24 cellular contexts compared by ENCODE assay signal in genomic region chr12:58387199-58387598, GRCh38.
DNase-seq lines count a peak whose midpoint lies in the region; ATAC-seq, FAIRE-seq and TF ChIP-seq lines count a peak whose summit lies in the region.
"Had no signal": no experiment of that assay in that cellular context is flagged by ENCODE, and none has a peak within 500 bp of the region (broad histone marks: within the 10 kb centered on the region; RNA-seq: fewer than 3 reads in every experiment).

No MANE protein-coding gene starts in this region.

- H3K4me1 Mint-ChIP-seq in stimulated activated naive B cell treated with anti-CD40 and anti-IgM and Interleukin-4, amounts not matched to agents 10 μg/mL and 1 μg/mL and 100 μg/mL, for 72 hours, result no peaks in the 10 kb centered on the region
- H3K4me1 Mint-ChIP-seq: activated naive CD8-positive, alpha-beta T cell treated with anti-CD3 and anti-CD28 coated beads for 36 hours; CD4-positive, CD25-positive, alpha-beta regulatory T cell; central memory CD8-positive, alpha-beta T cell; IgD-negative memory B cell had no signal

- H3K9me3 Mint-ChIP-seq in stimulated activated naive B cell treated with anti-CD40 and anti-IgM and Interleukin-4, amounts not matched to agents 10 μg/mL and 1 μg/mL and 100 μg/mL, for 72 hours, result no peaks in the 10 kb centered on the region
- H3K9me3 Mint-ChIP-seq: activated naive CD8-positive, alpha-beta T cell treated with anti-CD3 and anti-CD28 coated beads for 36 hours; CD4-positive, CD25-positive, alpha-beta regulatory T cell; central memory CD8-positive, alpha-beta T cell had no signal

- no peaks in the 10 kb centered on the region for H3K9me3 ChIP-seq in SK-N-SH
- H3K9me3 ChIP-seq: mucosa of descending colon, tibial artery had no signal

- H3K27ac Mint-ChIP-seq in stimulated activated naive B cell treated with anti-CD40 and anti-IgM and Interleukin-4, amounts not matched to agents 10 μg/mL and 1 μg/mL and 100 μg/mL, for 72 hours, result no peak overlapping the region
- H3K27ac Mint-ChIP-seq: activated naive CD8-positive, alpha-beta T cell treated with anti-CD3 and anti-CD28 coated beads for 36 hours; CD4-positive, CD25-positive, alpha-beta regulatory T cell; IgD-negative memory B cell had no signal

- 29% methylated on average over 2 of the region's 2 CpGs for whole genome bisulfite sequencing in SK-N-SH (ENCODE audit: low lambda C conversion rate)

- peaks cover 0 to 11% of the 10 kb centered on the region in 2 experiments; a peak in 1 of 4 replicates for H3K4me1 ChIP-seq in SK-N-SH (ENCODE audit: control insufficient read depth in 1 of 2, insufficient read depth in 2 of 2, low read depth in 1 of 2, low read length in 1 of 2)
- H3K4me1 ChIP-seq: tibial artery had no signal

- DNase-seq in SK-N-SH (no peak), SW 1271 (lab: John Stamatoyannopoulos, UW) (peak; percentile 16 to 63), fibroblast of the aortic adventitia (ENCODE audit: low read depth) (peak; percentile 24), urothelium cell line (ENCODE audit: low spot score) (peak; percentile 56), NCI-H2196 (lab: John Stamatoyannopoulos, UW; ENCODE audit: unreplicated experiment) (no peak)
- no peak for DNase-seq in stimulated activated naive B cell treated with anti-CD40 and anti-IgM and Interleukin-4, amounts not matched to agents 10 μg/mL and 1 μg/mL and 100 μg/mL, for 72 hours
- DNase-seq: activated CD4-positive, alpha-beta T cell treated with anti-CD3 and anti-CD28 coated beads, Interleukin-2, amount 50 U/mL, for 1 hour; activated naive CD8-positive, alpha-beta T cell treated with anti-CD3 and anti-CD28 coated beads for 36 hours; activated T-cell treated with anti-CD3 and anti-CD28 coated beads, Interleukin-2, amount 50 U/mL, for 1 hour; CD4-positive, CD25-positive, alpha-beta regulatory T cell; head of caudate nucleus; kidney; mucosa of descending colon; NCI-H1105; NCI-H2171; nucleus accumbens; stimulated activated CD4-positive, alpha-beta T cell treated with anti-CD3 and anti-CD28 coated beads, Interleukin-4, amount 100 ng/mL, for 24 hours; tibial artery had no signal

- H3K36me3 Mint-ChIP-seq in stimulated activated naive B cell treated with anti-CD40 and anti-IgM and Interleukin-4, amounts not matched to agents 10 μg/mL and 1 μg/mL and 100 μg/mL, for 72 hours, result no peaks in the 10 kb centered on the region
- H3K36me3 Mint-ChIP-seq: activated naive CD8-positive, alpha-beta T cell treated with anti-CD3 and anti-CD28 coated beads for 36 hours; CD4-positive, CD25-positive, alpha-beta regulatory T cell had no signal

- TF ChIP-seq RAD21 in SK-N-SH (IDR thresholded peaks at IDR 0.05; ENCODE audit: low read length), result no peak

- ATAC-seq in SK-N-SH treated with all-trans-retinoic acid at 6 μM for 48 hours, result no peak
- ATAC-seq in HG03039 (IDR thresholded peaks at IDR 0.05; ENCODE audit: unreplicated experiment), result no peak
- no peak for ATAC-seq in stimulated activated naive B cell treated with anti-CD40 and anti-IgM and Interleukin-4, amounts not matched to agents 10 μg/mL and 1 μg/mL and 100 μg/mL, for 72 hours (replicated peaks)
- ATAC-seq: GM12878, mucosa of descending colon had no signal

- H3K36me3 ChIP-seq in SK-N-SH (replicated peaks in 1 of 2; ENCODE audit: control insufficient read depth in 1 of 2, insufficient read depth in 2 of 2, low read length in 1 of 2), result no peaks in the 10 kb centered on the region
- H3K36me3 ChIP-seq: tibial artery had no signal

- TF ChIP-seq CTCF in SK-N-SH (IDR thresholded peaks at IDR 0.05), result no peak
- no peak for TF ChIP-seq CTCF in fibroblast of the aortic adventitia (IDR thresholded peaks at IDR 0.05; ENCODE audit: insufficient read depth, low read length)

- H3K27me3 ChIP-seq in SK-N-SH (ENCODE audit: insufficient read depth), result no peaks in the 10 kb centered on the region
- H3K27me3 ChIP-seq: tibial artery had no signal

- POLR2A ChIA-PET in SK-N-SH (lab: Yijun Ruan, JAX), result no interaction called here

- no peak overlapping the region for H2AFZ ChIP-seq in SK-N-SH (ENCODE audit: low read depth)

- H3K4me3 ChIP-seq in SK-N-SH (ENCODE audit: low read depth in 2 of 2, low read length in 1 of 2) (no peak overlapping the region), fibroblast of the aortic adventitia (ENCODE audit: low read depth, low read length) (no peak overlapping the region)
- H3K4me3 ChIP-seq: GM12878, mucosa of descending colon, tibial artery had no signal

- H3K9me2 ChIP-seq in SK-N-SH, result no peaks in the 10 kb centered on the region

- H4K20me1 ChIP-seq in SK-N-SH (ENCODE audit: insufficient read depth), result no peaks in the 10 kb centered on the region

- CTCF ChIA-PET in SK-N-SH (lab: Yijun Ruan, JAX), result no interaction called here

- H3K27me3 Mint-ChIP-seq in stimulated activated naive B cell treated with anti-CD40 and anti-IgM and Interleukin-4, amounts not matched to agents 10 μg/mL and 1 μg/mL and 100 μg/mL, for 72 hours, result peaks cover 0 to 4% of the 10 kb centered on the region in 2 donors

- H3K27ac ChIP-seq in SK-N-SH (ENCODE audit: low read depth in 2 of 2, low read length in 1 of 2), result peak overlapping the region in 1 of 2 experiments; percentile 27; a peak in 1 of 4 replicates
- H3K27ac ChIP-seq: 22Rv1, tibial artery had no signal

- H3K4me2 ChIP-seq in SK-N-SH, result no peak overlapping the region

- no peak for FAIRE-seq in urothelium cell line (lab: Jason Lieb, UNC)
- FAIRE-seq: GM12878, kidney had no signal

- no peaks in the 10 kb centered on the region for H3K79me2 ChIP-seq in SK-N-SH (ENCODE audit: insufficient read depth)

- TF ChIP-seq EP300 in SK-N-SH (IDR thresholded peaks at IDR 0.05; ENCODE audit: borderline replicate concordance in 1 of 2, low read depth in 1 of 2, low read length in 1 of 2), result peak in 1 of 2 experiments; percentile 54; a peak in 1 of 4 replicates

- H3F3A ChIP-seq in SK-N-SH (replicated peaks; ENCODE audit: insufficient read depth), result peaks cover 8% of the 10 kb centered on the region

- no peak overlapping the region for H3K4me3 Mint-ChIP-seq in stimulated activated naive B cell treated with anti-CD40 and anti-IgM and Interleukin-4, amounts not matched to agents 10 μg/mL and 1 μg/mL and 100 μg/mL, for 72 hours
- H3K4me3 Mint-ChIP-seq: activated naive CD8-positive, alpha-beta T cell treated with anti-CD3 and anti-CD28 coated beads for 36 hours; CD4-positive, CD25-positive, alpha-beta regulatory T cell; central memory CD8-positive, alpha-beta T cell; IgD-negative memory B cell had no signal

- H3K9ac ChIP-seq in SK-N-SH, result no peak overlapping the region

TF ChIP-seq in SK-N-SH, 30 proteins besides CTCF, POLR2A, EP300 and RAD21:
- TF ChIP-seq, protein P1, sequence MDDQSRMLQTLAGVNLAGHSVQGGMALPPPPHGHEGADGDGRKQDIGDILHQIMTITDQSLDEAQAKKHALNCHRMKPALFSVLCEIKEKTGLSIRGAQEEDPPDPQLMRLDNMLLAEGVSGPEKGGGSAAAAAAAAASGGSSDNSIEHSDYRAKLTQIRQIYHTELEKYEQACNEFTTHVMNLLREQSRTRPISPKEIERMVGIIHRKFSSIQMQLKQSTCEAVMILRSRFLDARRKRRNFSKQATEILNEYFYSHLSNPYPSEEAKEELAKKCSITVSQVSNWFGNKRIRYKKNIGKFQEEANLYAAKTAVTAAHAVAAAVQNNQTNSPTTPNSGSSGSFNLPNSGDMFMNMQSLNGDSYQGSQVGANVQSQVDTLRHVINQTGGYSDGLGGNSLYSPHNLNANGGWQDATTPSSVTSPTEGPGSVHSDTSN (IDR thresholded peaks at IDR 0.05), result 0 out of 2 replicates have a peak, but pooled peaks have one; percentile 22
- TF ChIP-seq, protein P2, sequence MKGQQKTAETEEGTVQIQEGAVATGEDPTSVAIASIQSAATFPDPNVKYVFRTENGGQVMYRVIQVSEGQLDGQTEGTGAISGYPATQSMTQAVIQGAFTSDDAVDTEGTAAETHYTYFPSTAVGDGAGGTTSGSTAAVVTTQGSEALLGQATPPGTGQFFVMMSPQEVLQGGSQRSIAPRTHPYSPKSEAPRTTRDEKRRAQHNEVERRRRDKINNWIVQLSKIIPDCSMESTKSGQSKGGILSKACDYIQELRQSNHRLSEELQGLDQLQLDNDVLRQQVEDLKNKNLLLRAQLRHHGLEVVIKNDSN (IDR thresholded peaks at IDR 0.05; ENCODE audit: borderline replicate concordance, low read depth), result no peak
- TF ChIP-seq TEAD4 (IDR thresholded peaks at IDR 0.05; ENCODE audit: borderline replicate concordance, insufficient read depth) (peak; percentile 61; the same call in 1 of the 2 replicates), JUND (IDR thresholded peaks at IDR 0.05) (peak; percentile 39), TCF12 (IDR thresholded peaks at IDR 0.05) (0 out of 2 replicates have a peak, but pooled peaks have one; percentile 20), MXI1 (IDR thresholded peaks at IDR 0.05; ENCODE audit: low read depth, low read length) (no peak), FOSL2 (IDR thresholded peaks at IDR 0.05; ENCODE audit: borderline replicate concordance, low read depth) (peak; percentile 41; the same call in 1 of the 2 replicates)

TF ChIP-seq in SK-N-SH treated with all-trans-retinoic acid at 6 μM for 48 hours, 23 proteins besides CTCF, POLR2A, EP300 and RAD21 (continues in another document):
- TF ChIP-seq PPARA (CRISPR knock-in tag; IDR thresholded peaks at IDR 0.05; ENCODE audit: borderline replicate concordance), result no peak
- TF ChIP-seq TOX (CRISPR knock-in tag; IDR thresholded peaks at IDR 0.05; ENCODE audit: borderline replicate concordance), result no peak
- no peak for TF ChIP-seq BACH2 (CRISPR knock-in tag; IDR thresholded peaks at IDR 0.05; ENCODE audit: borderline replicate concordance)
- no peak for TF ChIP-seq ZNF8 (CRISPR knock-in tag; IDR thresholded peaks at IDR 0.05)
- TF ChIP-seq ESRRG (CRISPR knock-in tag; IDR thresholded peaks at IDR 0.05), result no peak
- TF ChIP-seq, protein P3, sequence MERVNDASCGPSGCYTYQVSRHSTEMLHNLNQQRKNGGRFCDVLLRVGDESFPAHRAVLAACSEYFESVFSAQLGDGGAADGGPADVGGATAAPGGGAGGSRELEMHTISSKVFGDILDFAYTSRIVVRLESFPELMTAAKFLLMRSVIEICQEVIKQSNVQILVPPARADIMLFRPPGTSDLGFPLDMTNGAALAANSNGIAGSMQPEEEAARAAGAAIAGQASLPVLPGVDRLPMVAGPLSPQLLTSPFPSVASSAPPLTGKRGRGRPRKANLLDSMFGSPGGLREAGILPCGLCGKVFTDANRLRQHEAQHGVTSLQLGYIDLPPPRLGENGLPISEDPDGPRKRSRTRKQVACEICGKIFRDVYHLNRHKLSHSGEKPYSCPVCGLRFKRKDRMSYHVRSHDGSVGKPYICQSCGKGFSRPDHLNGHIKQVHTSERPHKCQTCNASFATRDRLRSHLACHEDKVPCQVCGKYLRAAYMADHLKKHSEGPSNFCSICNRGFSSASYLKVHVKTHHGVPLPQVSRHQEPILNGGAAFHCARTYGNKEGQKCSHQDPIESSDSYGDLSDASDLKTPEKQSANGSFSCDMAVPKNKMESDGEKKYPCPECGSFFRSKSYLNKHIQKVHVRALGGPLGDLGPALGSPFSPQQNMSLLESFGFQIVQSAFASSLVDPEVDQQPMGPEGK (CRISPR knock-in tag; IDR thresholded peaks at IDR 0.05; ENCODE audit: borderline replicate concordance), result no peak
- no peak for TF ChIP-seq ZFP3 (CRISPR knock-in tag; IDR thresholded peaks at IDR 0.05)

Comparison
In these comparisons a context has a peak if more than half of its experiments do, and no peak if none do; other contexts are left out.
1. DNase-seq: peak in SW 1271 (2 of 2), fibroblast of the aortic adventitia (single experiment) and urothelium cell line (single experiment); none in SK-N-SH (single experiment), stimulated activated naive B cell treated with anti-CD40 and anti-IgM and Interleukin-4, amounts not matched to agents 10 μg/mL and 1 μg/mL and 100 μg/mL, for 72 hours (single experiment) and NCI-H2196 (single experiment).